In the genomic region with DNA sequence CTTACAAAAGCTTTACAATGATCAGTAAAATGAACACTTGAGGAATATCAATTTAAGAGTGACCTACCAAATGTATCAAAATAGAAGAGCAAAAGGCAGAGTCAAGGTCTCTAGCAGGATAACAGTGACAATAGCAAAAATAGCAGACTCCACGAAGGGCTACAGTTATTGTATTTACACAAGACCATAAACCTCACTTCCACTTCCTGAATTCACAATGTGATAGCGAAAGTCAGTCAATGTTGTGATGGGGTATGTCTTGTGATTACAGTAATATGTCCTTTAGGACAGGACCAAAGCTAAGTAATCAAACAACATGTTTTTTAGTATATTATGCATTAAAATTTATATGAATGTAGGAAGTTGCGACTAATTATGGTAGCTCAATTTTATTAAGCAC, we compare ENCODE assay signal across 17 cellular contexts.
DNase-seq lines count a peak whose midpoint lies in the region; ATAC-seq and TF ChIP-seq lines count a peak whose summit lies in the region.
"Had no signal": no experiment of that assay in that cellular context is flagged by ENCODE, and none has a peak within 500 bp of the region (broad histone marks: within the 10 kb centered on the region; RNA-seq: fewer than 3 reads in every experiment).

No MANE protein-coding gene starts in this region.

- no peaks in the 10 kb centered on the region for H3K36me3 Mint-ChIP-seq in immature natural killer cell
- H3K36me3 Mint-ChIP-seq: activated CD8-positive, alpha-beta memory T cell treated with anti-CD3 and anti-CD28 coated beads, Interleukin-2, amount 10 ng/mL, durations not matched to agents 7 days and 5 days had no signal

- H3K9me3 Mint-ChIP-seq in immature natural killer cell, result peaks cover 13 to 35% (median 26%) of the 10 kb centered on the region in 6 donors

- no peak for TF ChIP-seq EP300 in esophagus muscularis mucosa (IDR thresholded peaks at IDR 0.05)

- H3K9ac ChIP-seq in BLaER1, result no peak overlapping the region

- no peaks in the 10 kb centered on the region for H4K20me1 ChIP-seq in BLaER1

- no peak overlapping the region for H3K27ac ChIP-seq in BLaER1
- H3K27ac ChIP-seq in Peyer's patch, result no peak overlapping the region
- H3K27ac ChIP-seq in esophagus muscularis mucosa (replicated peaks in 1 of 4), result no peak overlapping the region
- H3K27ac ChIP-seq in ascending aorta, result no peak overlapping the region
- H3K27ac ChIP-seq: A549 had no signal

- no peak for TF ChIP-seq CTCF in Peyer's patch (IDR thresholded peaks at IDR 0.05)
- no peak for TF ChIP-seq CTCF in esophagus muscularis mucosa (IDR thresholded peaks at IDR 0.05)
- TF ChIP-seq CTCF in ascending aorta (IDR thresholded peaks at IDR 0.05), result no peak

- H3K27me3 ChIP-seq in BLaER1 (no peaks in the 10 kb centered on the region), Peyer's patch (no peaks in the 10 kb centered on the region), esophagus muscularis mucosa (no peaks in the 10 kb centered on the region), ascending aorta (no peaks in the 10 kb centered on the region)

- H3K4me1 ChIP-seq in BLaER1, result peaks cover 12% of the 10 kb centered on the region
- H3K4me1 ChIP-seq in Peyer's patch, result no peaks in the 10 kb centered on the region
- no peaks in the 10 kb centered on the region for H3K4me1 ChIP-seq in esophagus muscularis mucosa
- H3K4me1 ChIP-seq in ascending aorta, result no peaks in the 10 kb centered on the region
- H3K4me1 ChIP-seq: A549 had no signal

- no peak overlapping the region for H3K4me3 ChIP-seq in BLaER1
- H3K4me3 ChIP-seq in Peyer's patch, result no peak overlapping the region
- no peak overlapping the region for H3K4me3 ChIP-seq in esophagus muscularis mucosa
- no peak overlapping the region for H3K4me3 ChIP-seq in ascending aorta
- H3K4me3 ChIP-seq: A549 had no signal

- intact Hi-C loops in esophagus muscularis mucosa (cut with DNase I), result no loop called here
- intact Hi-C loops in ascending aorta (cut with DNase I), result no loop called here

- peaks cover 14% of the 10 kb centered on the region for H3K9me3 ChIP-seq in BLaER1
- H3K9me3 ChIP-seq in Peyer's patch, result no peaks in the 10 kb centered on the region
- peaks cover 0 to 21% (median 13%) of the 10 kb centered on the region in 4 donors for H3K9me3 ChIP-seq in esophagus muscularis mucosa
- peaks cover 0 to 12% of the 10 kb centered on the region in 2 donors for H3K9me3 ChIP-seq in ascending aorta
- H3K9me3 ChIP-seq: A549 had no signal

- peaks cover 0 to 4% (median 0%) of the 10 kb centered on the region in 3 donors for H3K27me3 Mint-ChIP-seq in immature natural killer cell (ENCODE audit: low read depth in 3 of 3)
- H3K27me3 Mint-ChIP-seq: activated CD8-positive, alpha-beta memory T cell treated with anti-CD3 and anti-CD28 coated beads, Interleukin-2, amount 10 ng/mL, durations not matched to agents 7 days and 5 days had no signal

- no peaks in the 10 kb centered on the region for H3K4me1 Mint-ChIP-seq in immature natural killer cell
- H3K4me1 Mint-ChIP-seq: activated CD8-positive, alpha-beta memory T cell treated with anti-CD3 and anti-CD28 coated beads, Interleukin-2, amount 10 ng/mL, durations not matched to agents 7 days and 5 days had no signal

- TF ChIP-seq POLR2A in Peyer's patch (IDR thresholded peaks at IDR 0.05) (no peak), esophagus muscularis mucosa (IDR thresholded peaks at IDR 0.05; ENCODE audit: low read depth) (no peak)

- DNase-seq in Peyer's patch, result no peak
- DNase-seq in immature natural killer cell, result no peak
- DNase-seq in esophagus muscularis mucosa (ENCODE audit: extremely low spot score), result no peak
- DNase-seq in ascending aorta (ENCODE audit: low spot score in 2 of 2), result no peak
- DNase-seq: activated CD8-positive, alpha-beta memory T cell treated with anti-CD3 and anti-CD28 coated beads, Interleukin-2, amount 10 ng/mL, durations not matched to agents 7 days and 5 days; amygdala; DMS53; effector CD4-positive, alpha-beta T cell; glutamatergic neuron; NCI-H1436 treated with DMSO at 0.1 percent for 48 hours; nucleus accumbens; stimulated activated CD4-positive, alpha-beta T cell treated with anti-CD3 and anti-CD28 coated beads, Interleukin-15, amount 100 ng/mL, for 24 hours had no signal

- H3K36me3 ChIP-seq in BLaER1 (no peaks in the 10 kb centered on the region), Peyer's patch (no peaks in the 10 kb centered on the region), esophagus muscularis mucosa (no peaks in the 10 kb centered on the region), ascending aorta (no peaks in the 10 kb centered on the region)

- 74% methylated on average over 3 of the region's 3 CpGs for WGBS in esophagus muscularis mucosa

- H3K4me2 ChIP-seq in BLaER1, result peak overlapping the region; percentile 8; the same call in 1 of the 2 replicates
- H3K4me2 ChIP-seq: A549 had no signal

- no peak overlapping the region for H3K4me3 Mint-ChIP-seq in immature natural killer cell
- H3K4me3 Mint-ChIP-seq: activated CD8-positive, alpha-beta memory T cell treated with anti-CD3 and anti-CD28 coated beads, Interleukin-2, amount 10 ng/mL, durations not matched to agents 7 days and 5 days had no signal

- no peak overlapping the region for H3K27ac Mint-ChIP-seq in immature natural killer cell
- H3K27ac Mint-ChIP-seq: activated CD8-positive, alpha-beta memory T cell treated with anti-CD3 and anti-CD28 coated beads, Interleukin-2, amount 10 ng/mL, durations not matched to agents 7 days and 5 days had no signal

- ATAC-seq in GM19351 (IDR thresholded peaks at IDR 0.05; ENCODE audit: unreplicated experiment) (peak; percentile 95), HG02763 (IDR thresholded peaks at IDR 0.05; ENCODE audit: unreplicated experiment) (peak; percentile 70), HG03469 (IDR thresholded peaks at IDR 0.05; ENCODE audit: unreplicated experiment) (peak; percentile 90)
- ATAC-seq: A549; activated CD8-positive, alpha-beta memory T cell treated with anti-CD3 and anti-CD28 coated beads, Interleukin-2, amount 10 ng/mL, durations not matched to agents 7 days and 5 days had no signal
